Comparison of ENCODE assay signal across 8 cellular contexts in genomic region chr19:19064811-19065745, GRCh38. TPM values are rescaled to one million over a fixed set of nuclear protein-coding genes. Genes with fewer than 3 reads are reported as not detected.
A peak's percentile ranks its signal among the peaks of the same experiment; 100 is the strongest.
DNase-seq lines count a peak whose midpoint lies in the region; ATAC-seq and TF ChIP-seq lines count a peak whose summit lies in the region.

No MANE protein-coding gene starts in this region.

- H3K4me3 ChIP-seq in SU-DHL-6 (ENCODE audit: insufficient read depth, low read length, poor library complexity, severe bottlenecking) (peak overlapping the region; percentile 69), mucosa of stomach (ENCODE audit: low read length) (peak overlapping the region; percentile 77), tibial nerve (peak overlapping the region in 3 of 4 donors; percentile 64 to 76 (median 69))

- no peak for TF ChIP-seq EP300 in tibial nerve (IDR thresholded peaks at IDR 0.05)

- H3K4me1 ChIP-seq in mucosa of stomach (ENCODE audit: control insufficient read depth, insufficient read depth, low read length) = peaks cover 27% of the 10 kb centered on the region
- peaks cover 0 to 34% (median 8%) of the 10 kb centered on the region in 4 donors for H3K4me1 ChIP-seq in tibial nerve

- H3K9me2 ChIP-seq in SU-DHL-6 (replicated peaks; ENCODE audit: insufficient read depth, low read length) = no peaks in the 10 kb centered on the region

- H3K9ac ChIP-seq in SU-DHL-6 (ENCODE audit: low read length) (peak overlapping the region; percentile 62), mucosa of stomach (ENCODE audit: low read length) (peak overlapping the region; percentile 36)

- H4K20me1 ChIP-seq in SU-DHL-6 (ENCODE audit: low read depth, low read length) = no peaks in the 10 kb centered on the region

- H3K4me2 ChIP-seq in SU-DHL-6 (ENCODE audit: low read depth, low read length, poor library complexity, severe bottlenecking) = peak overlapping the region; percentile 88

- TF ChIP-seq POLR2A in tibial nerve (IDR thresholded peaks at IDR 0.05) = no peak

- peaks cover 14% of the 10 kb centered on the region for H3K79me2 ChIP-seq in SU-DHL-6 (ENCODE audit: insufficient read depth, low read length)

- whole genome bisulfite sequencing in tibial nerve, 2 donors = 2 to 4% methylated on average over 25 of the region's 25 CpGs

- DNase-seq in NCI-H748 (lab: John Stamatoyannopoulos, UW; ENCODE audit: unreplicated experiment) (peak; percentile 3), NCI-H748 treated with DMSO at 0.1 percent for 48 hours (lab: John Stamatoyannopoulos, UW) (no peak), tibial nerve (ENCODE audit: low spot score in 2 of 2) (no peak), NCI-H1105 (lab: John Stamatoyannopoulos, UW) (no peak)

- H3K27ac ChIP-seq in SU-DHL-6 (ENCODE audit: low read depth, low read length) (peak overlapping the region; percentile 45), cingulate gyrus (ENCODE audit: low read depth, low read length) (peak overlapping the region; percentile 50), tibial nerve (peak overlapping the region; percentile 0 to 91 (median 74))

- no peak for TF ChIP-seq CTCF in SU-DHL-6 (IDR thresholded peaks at IDR 0.05; ENCODE audit: insufficient read depth, low read length, poor library complexity, severe bottlenecking)
- TF ChIP-seq CTCF in tibial nerve (IDR thresholded peaks at IDR 0.05) = no peak

- H3F3A ChIP-seq in SU-DHL-6 (ENCODE audit: insufficient read depth) = peaks cover 17% of the 10 kb centered on the region; the same call in 1 of the 2 replicates

- no peaks in the 10 kb centered on the region for H3K36me3 ChIP-seq in SU-DHL-6 (ENCODE audit: low read length)
- H3K36me3 ChIP-seq in mucosa of stomach (ENCODE audit: control insufficient read depth, insufficient read depth, low read length) = no peaks in the 10 kb centered on the region
- H3K36me3 ChIP-seq in tibial nerve = peaks cover 0 to 3% (median 0%) of the 10 kb centered on the region in 3 donors

- no peaks in the 10 kb centered on the region for H3K27me3 ChIP-seq in SU-DHL-6 (ENCODE audit: low read length)
- H3K27me3 ChIP-seq in mucosa of stomach (ENCODE audit: control insufficient read depth, insufficient read depth, low read length) = no peaks in the 10 kb centered on the region
- H3K27me3 ChIP-seq in tibial nerve = no peaks in the 10 kb centered on the region

- no peaks in the 10 kb centered on the region for H3K9me3 ChIP-seq in SU-DHL-6 (ENCODE audit: insufficient read depth, low read length)
- H3K9me3 ChIP-seq in mucosa of stomach (ENCODE audit: control insufficient read depth, low read length) = no peaks in the 10 kb centered on the region
- no peaks in the 10 kb centered on the region for H3K9me3 ChIP-seq in tibial nerve

- no peak for ATAC-seq in GM18519 (IDR thresholded peaks at IDR 0.05; ENCODE audit: low FRiP score, unreplicated experiment)

- H2AFZ ChIP-seq in SU-DHL-6 (ENCODE audit: low read depth, low read length, severe bottlenecking) = peak overlapping the region; percentile 22

RNA-seq across cellular contexts. Expression of gene SLC25A42, which starts 1.3 kb away (rescaled TPM):
- 10 to 100 TPM; 13.8 to 25.5 (median 15.5) TPM for total RNA-seq in tibial nerve

RNA-seq across cellular contexts. Expression of gene ARMC6, which starts 31.7 kb away (rescaled TPM):
- 10 to 100 TPM; 20.0 to 40.8 (median 24.6) TPM for total RNA-seq in tibial nerve

RNA-seq across cellular contexts. Expression of gene SUGP2, which starts 31.8 kb away (rescaled TPM):
- total RNA-seq in tibial nerve = 10 to 100 TPM; 50.8 to 95.1 (median 65.1) TPM
